Comparison of ENCODE assay signal across 8 cellular contexts in genomic region chr12:124456652-124457152, GRCh38.
DNase-seq lines count a peak whose midpoint lies in the region; ATAC-seq and TF ChIP-seq lines count a peak whose summit lies in the region.

No MANE protein-coding gene starts in this region.

- peak overlapping the region; percentile 90 to 92 for H3K4me3 Mint-ChIP-seq in stimulated activated naive B cell treated with anti-CD40 and anti-IgM and Interleukin-4, amounts not matched to agents 10 μg/mL and 1 μg/mL and 100 μg/mL, for 72 hours
- H3K4me3 Mint-ChIP-seq in WTC11, result no peak overlapping the region

- H3K36me3 Mint-ChIP-seq in stimulated activated naive B cell treated with anti-CD40 and anti-IgM and Interleukin-4, amounts not matched to agents 10 μg/mL and 1 μg/mL and 100 μg/mL, for 72 hours, result peaks cover 47 to 59% of the 10 kb centered on the region in 2 donors
- peaks cover 19% of the 10 kb centered on the region; the same call in 1 of the 2 replicates for H3K36me3 Mint-ChIP-seq in WTC11

- POLR2A ChIA-PET in WTC11 (lab: Charles Lee), result no interaction called here

- H3K9me2 ChIP-seq in SU-DHL-6 (replicated peaks; ENCODE audit: insufficient read depth, low read length), result no peaks in the 10 kb centered on the region

- DNase-seq in GM19240 (ENCODE audit: insufficient read length, low spot score) (peak; percentile 43), EL (no peak), foreskin keratinocyte (no peak), WTC11 (ENCODE audit: low spot score) (no peak)
- DNase-seq in effector CD8-positive, alpha-beta T cell (lab: John Stamatoyannopoulos, UW), result peak; percentile 19
- no peak for DNase-seq in stimulated activated naive B cell treated with anti-CD40 and anti-IgM and Interleukin-4, amounts not matched to agents 10 μg/mL and 1 μg/mL and 100 μg/mL, for 72 hours

- peak overlapping the region; percentile 19 for H3K4me3 ChIP-seq in SU-DHL-6 (ENCODE audit: insufficient read depth, low read length, poor library complexity, severe bottlenecking)

- H3K27me3 ChIP-seq in SU-DHL-6 (ENCODE audit: low read length) (no peaks in the 10 kb centered on the region), foreskin keratinocyte (no peaks in the 10 kb centered on the region)

- no peak overlapping the region for H2AFZ ChIP-seq in SU-DHL-6 (ENCODE audit: low read depth, low read length, severe bottlenecking)

- H3K27ac ChIP-seq in SU-DHL-6 (ENCODE audit: low read depth, low read length) (peak overlapping the region; percentile 71), foreskin keratinocyte (no peak overlapping the region)

- CTCF ChIA-PET in WTC11 (lab: Charles Lee), result interaction anchor here (0.5 kb wide), 1 partner anchor 319 kb away, joined by 3 read pairs; no protein-coding TSS in a partner anchor

- no peaks in the 10 kb centered on the region for H3K9me3 ChIP-seq in SU-DHL-6 (ENCODE audit: insufficient read depth, low read length)

- H4K20me1 ChIP-seq in SU-DHL-6 (ENCODE audit: low read depth, low read length), result no peaks in the 10 kb centered on the region; the same call in 1 of the 2 replicates

- peak overlapping the region; percentile 97 for H3K27ac Mint-ChIP-seq in stimulated activated naive B cell treated with anti-CD40 and anti-IgM and Interleukin-4, amounts not matched to agents 10 μg/mL and 1 μg/mL and 100 μg/mL, for 72 hours
- no peak overlapping the region for H3K27ac Mint-ChIP-seq in WTC11

- peaks cover 0 to 11% of the 10 kb centered on the region in 2 donors for H3K9me3 Mint-ChIP-seq in stimulated activated naive B cell treated with anti-CD40 and anti-IgM and Interleukin-4, amounts not matched to agents 10 μg/mL and 1 μg/mL and 100 μg/mL, for 72 hours
- no peaks in the 10 kb centered on the region for H3K9me3 Mint-ChIP-seq in WTC11

- H3F3A ChIP-seq in SU-DHL-6 (ENCODE audit: insufficient read depth), result no peaks in the 10 kb centered on the region

- H3K4me1 Mint-ChIP-seq in stimulated activated naive B cell treated with anti-CD40 and anti-IgM and Interleukin-4, amounts not matched to agents 10 μg/mL and 1 μg/mL and 100 μg/mL, for 72 hours, result peaks cover 55 to 88% of the 10 kb centered on the region in 2 donors
- H3K4me1 Mint-ChIP-seq in WTC11, result peaks cover 13% of the 10 kb centered on the region

- H3K9ac ChIP-seq in SU-DHL-6 (ENCODE audit: low read length), result peak overlapping the region; percentile 47

- TF ChIP-seq CTCF in SU-DHL-6 (IDR thresholded peaks at IDR 0.05; ENCODE audit: insufficient read depth, low read length, poor library complexity, severe bottlenecking), result no peak
- no peak for TF ChIP-seq CTCF in foreskin keratinocyte (conservative IDR thresholded peaks at IDR 0.05)
- TF ChIP-seq CTCF in WTC11 (IDR thresholded peaks at IDR 0.05), result no peak

- ATAC-seq in stimulated activated naive B cell treated with anti-CD40 and anti-IgM and Interleukin-4, amounts not matched to agents 10 μg/mL and 1 μg/mL and 100 μg/mL, for 72 hours (replicated peaks), result peak; percentile 18 to 25
- no peak for ATAC-seq in foreskin keratinocyte
- ATAC-seq in WTC11, result no peak
- no peak for ATAC-seq in GM18498 (IDR thresholded peaks at IDR 0.05; ENCODE audit: unreplicated experiment)

- peak overlapping the region; percentile 71 for H3K4me2 ChIP-seq in SU-DHL-6 (ENCODE audit: low read depth, low read length, poor library complexity, severe bottlenecking)

- peaks cover 3% of the 10 kb centered on the region for H3K4me1 ChIP-seq in foreskin keratinocyte

- H3K36me3 ChIP-seq in SU-DHL-6 (ENCODE audit: low read length), result no peaks in the 10 kb centered on the region

- H3K79me2 ChIP-seq in SU-DHL-6 (ENCODE audit: insufficient read depth, low read length), result no peaks in the 10 kb centered on the region

- no peaks in the 10 kb centered on the region for H3K27me3 Mint-ChIP-seq in stimulated activated naive B cell treated with anti-CD40 and anti-IgM and Interleukin-4, amounts not matched to agents 10 μg/mL and 1 μg/mL and 100 μg/mL, for 72 hours
- no peaks in the 10 kb centered on the region for H3K27me3 Mint-ChIP-seq in WTC11 (ENCODE audit: low read depth)

TF ChIP-seq in WTC11, 78 proteins besides CTCF, POLR2A, EP300 and RAD21 (continues in another document):
- TF ChIP-seq EMX1 (CRISPR knock-in tag; IDR thresholded peaks at IDR 0.05), result no peak
- TF ChIP-seq, protein P1, sequence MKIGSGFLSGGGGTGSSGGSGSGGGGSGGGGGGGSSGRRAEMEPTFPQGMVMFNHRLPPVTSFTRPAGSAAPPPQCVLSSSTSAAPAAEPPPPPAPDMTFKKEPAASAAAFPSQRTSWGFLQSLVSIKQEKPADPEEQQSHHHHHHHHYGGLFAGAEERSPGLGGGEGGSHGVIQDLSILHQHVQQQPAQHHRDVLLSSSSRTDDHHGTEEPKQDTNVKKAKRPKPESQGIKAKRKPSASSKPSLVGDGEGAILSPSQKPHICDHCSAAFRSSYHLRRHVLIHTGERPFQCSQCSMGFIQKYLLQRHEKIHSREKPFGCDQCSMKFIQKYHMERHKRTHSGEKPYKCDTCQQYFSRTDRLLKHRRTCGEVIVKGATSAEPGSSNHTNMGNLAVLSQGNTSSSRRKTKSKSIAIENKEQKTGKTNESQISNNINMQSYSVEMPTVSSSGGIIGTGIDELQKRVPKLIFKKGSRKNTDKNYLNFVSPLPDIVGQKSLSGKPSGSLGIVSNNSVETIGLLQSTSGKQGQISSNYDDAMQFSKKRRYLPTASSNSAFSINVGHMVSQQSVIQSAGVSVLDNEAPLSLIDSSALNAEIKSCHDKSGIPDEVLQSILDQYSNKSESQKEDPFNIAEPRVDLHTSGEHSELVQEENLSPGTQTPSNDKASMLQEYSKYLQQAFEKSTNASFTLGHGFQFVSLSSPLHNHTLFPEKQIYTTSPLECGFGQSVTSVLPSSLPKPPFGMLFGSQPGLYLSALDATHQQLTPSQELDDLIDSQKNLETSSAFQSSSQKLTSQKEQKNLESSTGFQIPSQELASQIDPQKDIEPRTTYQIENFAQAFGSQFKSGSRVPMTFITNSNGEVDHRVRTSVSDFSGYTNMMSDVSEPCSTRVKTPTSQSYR (CRISPR knock-in tag; IDR thresholded peaks at IDR 0.05), result no peak
- TF ChIP-seq CREB1 (CRISPR knock-in tag; IDR thresholded peaks at IDR 0.05), result no peak
- no peak for TF ChIP-seq ZNF396 (CRISPR knock-in tag; IDR thresholded peaks at IDR 0.05; ENCODE audit: borderline replicate concordance)
- TF ChIP-seq ATF1 (CRISPR knock-in tag; IDR thresholded peaks at IDR 0.05), result no peak
- TF ChIP-seq, protein P2, sequence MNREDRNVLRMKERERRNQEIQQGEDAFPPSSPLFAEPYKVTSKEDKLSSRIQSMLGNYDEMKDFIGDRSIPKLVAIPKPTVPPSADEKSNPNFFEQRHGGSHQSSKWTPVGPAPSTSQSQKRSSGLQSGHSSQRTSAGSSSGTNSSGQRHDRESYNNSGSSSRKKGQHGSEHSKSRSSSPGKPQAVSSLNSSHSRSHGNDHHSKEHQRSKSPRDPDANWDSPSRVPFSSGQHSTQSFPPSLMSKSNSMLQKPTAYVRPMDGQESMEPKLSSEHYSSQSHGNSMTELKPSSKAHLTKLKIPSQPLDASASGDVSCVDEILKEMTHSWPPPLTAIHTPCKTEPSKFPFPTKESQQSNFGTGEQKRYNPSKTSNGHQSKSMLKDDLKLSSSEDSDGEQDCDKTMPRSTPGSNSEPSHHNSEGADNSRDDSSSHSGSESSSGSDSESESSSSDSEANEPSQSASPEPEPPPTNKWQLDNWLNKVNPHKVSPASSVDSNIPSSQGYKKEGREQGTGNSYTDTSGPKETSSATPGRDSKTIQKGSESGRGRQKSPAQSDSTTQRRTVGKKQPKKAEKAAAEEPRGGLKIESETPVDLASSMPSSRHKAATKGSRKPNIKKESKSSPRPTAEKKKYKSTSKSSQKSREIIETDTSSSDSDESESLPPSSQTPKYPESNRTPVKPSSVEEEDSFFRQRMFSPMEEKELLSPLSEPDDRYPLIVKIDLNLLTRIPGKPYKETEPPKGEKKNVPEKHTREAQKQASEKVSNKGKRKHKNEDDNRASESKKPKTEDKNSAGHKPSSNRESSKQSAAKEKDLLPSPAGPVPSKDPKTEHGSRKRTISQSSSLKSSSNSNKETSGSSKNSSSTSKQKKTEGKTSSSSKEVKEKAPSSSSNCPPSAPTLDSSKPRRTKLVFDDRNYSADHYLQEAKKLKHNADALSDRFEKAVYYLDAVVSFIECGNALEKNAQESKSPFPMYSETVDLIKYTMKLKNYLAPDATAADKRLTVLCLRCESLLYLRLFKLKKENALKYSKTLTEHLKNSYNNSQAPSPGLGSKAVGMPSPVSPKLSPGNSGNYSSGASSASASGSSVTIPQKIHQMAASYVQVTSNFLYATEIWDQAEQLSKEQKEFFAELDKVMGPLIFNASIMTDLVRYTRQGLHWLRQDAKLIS (CRISPR knock-in tag; IDR thresholded peaks at IDR 0.05; ENCODE audit: borderline replicate concordance), result no peak
- no peak for TF ChIP-seq FOXP1 (CRISPR knock-in tag; IDR thresholded peaks at IDR 0.05; ENCODE audit: borderline replicate concordance)
- TF ChIP-seq CREM (CRISPR knock-in tag; IDR thresholded peaks at IDR 0.05), result no peak
- no peak for TF ChIP-seq ERG (CRISPR knock-in tag; IDR thresholded peaks at IDR 0.05)
- no peak for TF ChIP-seq CBFB (CRISPR knock-in tag; IDR thresholded peaks at IDR 0.05; ENCODE audit: low read depth)
- TF ChIP-seq GRHL2 (CRISPR knock-in tag; IDR thresholded peaks at IDR 0.05; ENCODE audit: insufficient replicate concordance, severe bottlenecking), result no peak
- no peak for TF ChIP-seq ZSCAN18 (CRISPR knock-in tag; IDR thresholded peaks at IDR 0.05)

Comparison
In these comparisons a context has a peak if more than half of its experiments do, and no peak if none do; other contexts are left out.
1. DNase-seq: peak in GM19240 (single experiment) and effector CD8-positive, alpha-beta T cell (single experiment); none in stimulated activated naive B cell treated with anti-CD40 and anti-IgM and Interleukin-4, amounts not matched to agents 10 μg/mL and 1 μg/mL and 100 μg/mL, for 72 hours (single experiment), EL (single experiment), foreskin keratinocyte (0 of 2) and WTC11 (single experiment).
2. ATAC-seq: peak in stimulated activated naive B cell treated with anti-CD40 and anti-IgM and Interleukin-4, amounts not matched to agents 10 μg/mL and 1 μg/mL and 100 μg/mL, for 72 hours (2 of 2); none in foreskin keratinocyte (single experiment), WTC11 (single experiment) and GM18498 (single experiment).